11 cellular contexts compared by ENCODE assay signal in genomic region chr15:92624401-92624991, GRCh38.
DNase-seq lines count a peak whose midpoint lies in the region; ATAC-seq lines count a peak whose summit lies in the region.
"Had no signal": no experiment of that assay in that cellular context is flagged by ENCODE, and none has a peak within 500 bp of the region (broad histone marks: within the 10 kb centered on the region; RNA-seq: fewer than 3 reads in every experiment).

No MANE protein-coding gene starts in this region.

- DNase-seq in COLO668 (lab: John Stamatoyannopoulos, UW; ENCODE audit: unreplicated experiment) (peak; percentile 53), NCI-H69 (lab: John Stamatoyannopoulos, UW) (peak; percentile 71), globus pallidus (ENCODE audit: low spot score) (peak; percentile 95), pons (ENCODE audit: low spot score) (peak; percentile 95), SKM-1 (lab: John Stamatoyannopoulos, UW; ENCODE audit: unreplicated experiment) (no peak)
- DNase-seq in stimulated activated CD4-positive, alpha-beta T cell treated with anti-CD3 and anti-CD28 coated beads, Interleukin-12 subunit alpha, Interleukin-12 subunit beta, amount 100 ng/mL, for 4 hours, result no peak
- DNase-seq: H7, KG1, T1000 had no signal

- ATAC-seq in GM21786 (IDR thresholded peaks at IDR 0.05; ENCODE audit: unreplicated experiment), result no peak
- no peak for ATAC-seq in GM19035 (IDR thresholded peaks at IDR 0.05; ENCODE audit: unreplicated experiment)

Comparison
In these comparisons a context has a peak if more than half of its experiments do, and no peak if none do; other contexts are left out.
1. DNase-seq: peak in COLO668 (single experiment), NCI-H69 (single experiment), globus pallidus (single experiment) and pons (single experiment); none in SKM-1 (single experiment) and stimulated activated CD4-positive, alpha-beta T cell treated with anti-CD3 and anti-CD28 coated beads, Interleukin-12 subunit alpha, Interleukin-12 subunit beta, amount 100 ng/mL, for 4 hours (single experiment).